ENCODE assay signal across 14 cellular contexts in the genomic region with DNA sequence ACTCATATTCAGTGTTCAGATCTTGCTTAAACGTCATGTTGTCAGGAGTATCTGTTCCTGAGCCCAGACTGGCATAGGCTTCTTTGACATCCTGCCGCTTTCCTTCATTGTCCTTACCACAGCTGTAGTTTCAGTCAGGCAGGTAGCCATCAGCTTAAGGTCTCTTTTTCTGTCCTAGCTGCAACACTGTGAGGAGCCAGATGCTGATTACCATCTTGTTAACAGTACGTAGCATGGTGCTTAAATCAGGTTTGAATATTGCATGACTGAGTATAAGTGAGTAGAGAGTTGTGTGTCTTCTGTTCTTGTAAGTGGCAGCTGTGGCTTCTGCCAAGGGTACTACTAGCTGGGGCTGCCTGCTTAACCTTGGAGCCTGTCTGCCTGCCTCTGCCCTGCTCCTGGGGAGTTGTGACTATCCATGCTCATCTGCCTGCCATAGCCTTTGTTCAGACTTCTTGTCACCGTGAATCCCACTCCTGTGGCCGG.
A peak's percentile ranks its signal among the peaks of the same experiment; 100 is the strongest.
DNase-seq lines count a peak whose midpoint lies in the region; ATAC-seq and TF ChIP-seq lines count a peak whose summit lies in the region.
"Had no signal": no experiment of that assay in that cellular context is flagged by ENCODE, and none has a peak within 500 bp of the region (broad histone marks: within the 10 kb centered on the region; RNA-seq: fewer than 3 reads in every experiment).

No MANE protein-coding gene starts in this region.

- H3K4me1 ChIP-seq in heart right ventricle (peaks cover 0 to 30% (median 15%) of the 10 kb centered on the region in 9 donors), left ventricle myocardium inferior (peaks cover 22% of the 10 kb centered on the region), mesodermal cell (ENCODE audit: control insufficient read depth, insufficient read depth, low read length, poor library complexity, severe bottlenecking) (peaks cover 19% of the 10 kb centered on the region)

- ATAC-seq in heart right ventricle = peak in 5 of 8 donors; percentile 26 to 50 (median 40)
- no peak for ATAC-seq in GM19328 (IDR thresholded peaks at IDR 0.05; ENCODE audit: unreplicated experiment)
- ATAC-seq in HG02588 (IDR thresholded peaks at IDR 0.05; ENCODE audit: unreplicated experiment) = no peak
- ATAC-seq: activated CD4-positive, alpha-beta T cell treated with anti-CD3 and anti-CD28 coated beads for 36 hours had no signal

- DNase-seq in heart right ventricle (no peak), left ventricle myocardium inferior (no peak), cerebellar cortex (ENCODE audit: low spot score) (peak; percentile 16), NCI-H1105 treated with DMSO at 0.1 percent for 48 hours (lab: John Stamatoyannopoulos, UW) (no peak), CD1c-positive myeloid dendritic cell (ENCODE audit: extremely low spot score) (no peak)
- DNase-seq: activated CD4-positive, alpha-beta T cell treated with anti-CD3 and anti-CD28 coated beads for 36 hours; activated T-cell treated with anti-CD3 and anti-CD28 coated beads, Interleukin-2, amount 50 U/mL, for 24 hours; Calu3; Kasumi-1; NCI-H2081 treated with DMSO at 0.1 percent for 48 hours; nucleus accumbens had no signal

- TF ChIP-seq CTCF in heart right ventricle (IDR thresholded peaks at IDR 0.05) (no peak), left ventricle myocardium inferior (IDR thresholded peaks at IDR 0.05; ENCODE audit: borderline replicate concordance) (no peak)

- H3K36me3 ChIP-seq in heart right ventricle (peaks cover 0 to 2% (median 0%) of the 10 kb centered on the region in 9 donors), left ventricle myocardium inferior (no peaks in the 10 kb centered on the region), mesodermal cell (ENCODE audit: control insufficient read depth, insufficient read depth, low read length) (no peaks in the 10 kb centered on the region)

- H3K4me3 ChIP-seq in heart right ventricle = no peak overlapping the region
- H3K4me3 ChIP-seq in left ventricle myocardium inferior = no peak overlapping the region
- no peak overlapping the region for H3K4me3 ChIP-seq in mesodermal cell (ENCODE audit: extremely low read depth, insufficient read depth, low read length, poor library complexity, severe bottlenecking)

- intact Hi-C loops in heart right ventricle (cut with DNase I) = no loop called here
- intact Hi-C loops in left ventricle myocardium inferior (cut with micrococcal nuclease) = no loop called here

- no peaks in the 10 kb centered on the region for H3K27me3 ChIP-seq in heart right ventricle
- no peaks in the 10 kb centered on the region for H3K27me3 ChIP-seq in left ventricle myocardium inferior (ENCODE audit: low read depth)

- WGBS in heart right ventricle, 2 donors = 50 to 57% methylated on average over 5 of the region's 5 CpGs
- WGBS in mesodermal cell (ENCODE audit: insufficient coverage in 2 of 2), 2 experiments = 52 to 68% methylated on average over 4 to 5 of the region's 5 CpGs

- no peaks in the 10 kb centered on the region for H3K9me3 ChIP-seq in heart right ventricle
- no peaks in the 10 kb centered on the region for H3K9me3 ChIP-seq in left ventricle myocardium inferior (replicated peaks)
- no peaks in the 10 kb centered on the region for H3K9me3 ChIP-seq in mesodermal cell (ENCODE audit: control insufficient read depth, low read length)

- H3K27ac ChIP-seq in heart right ventricle (no peak overlapping the region), left ventricle myocardium inferior (replicated peaks) (no peak overlapping the region), mesodermal cell (ENCODE audit: low read depth, low read length, severe bottlenecking) (peak overlapping the region; percentile 38)

Comparison
In these comparisons a context has a peak if more than half of its experiments do, and no peak if none do; other contexts are left out.
1. ATAC-seq: peak in heart right ventricle (5 of 8); none in GM19328 (single experiment) and HG02588 (single experiment).